Comparison of ENCODE assay signal across 26 cellular contexts in genomic region chr1:5959087-5959486, GRCh38.
"Had no signal": no experiment of that assay in that cellular context is flagged by ENCODE, and none has a peak within 500 bp of the region (broad histone marks: within the 10 kb centered on the region; RNA-seq: fewer than 3 reads in every experiment).

No MANE protein-coding gene starts in this region.

- H3K27me3 ChIP-seq: MG63 had no signal

- H3K9me3 Mint-ChIP-seq: activated CD4-positive, alpha-beta memory T cell treated with anti-CD3 and anti-CD28 coated beads for 36 hours; activated CD4-positive, alpha-beta T cell treated with anti-CD3 and anti-CD28 coated beads, Interleukin-2, amount 10 ng/mL, durations not matched to agents 7 days and 5 days; activated T-cell treated with anti-CD3 and anti-CD28 coated beads, Interleukin-2, amount 50 U/mL, for 4 hours; brain; T-helper 1 cell treated with Interleukin-12 subunit alpha and Interleukin-12 subunit beta and Interleukin-4 antibody, amounts not matched to agents 30 μg/mL and 1 μg/mL, for 36 hours had no signal

- H3K4me3 ChIP-seq: MG63 had no signal

- H3K27me3 Mint-ChIP-seq: activated CD4-positive, alpha-beta memory T cell treated with anti-CD3 and anti-CD28 coated beads for 36 hours; activated CD4-positive, alpha-beta T cell treated with anti-CD3 and anti-CD28 coated beads, Interleukin-2, amount 10 ng/mL, durations not matched to agents 7 days and 5 days; activated naive CD8-positive, alpha-beta T cell; brain had no signal

- H3K9me3 ChIP-seq: MG63 had no signal

- DNase-seq: activated CD4-positive, alpha-beta T cell treated with anti-CD3 and anti-CD28 coated beads, Interleukin-2, amount 10 ng/mL, durations not matched to agents 7 days and 5 days; activated CD4-positive, CD25-positive, alpha-beta regulatory T cell; activated CD8-positive, alpha-beta memory T cell treated with anti-CD3 and anti-CD28 coated beads for 24 hours; activated gamma-delta T cell treated with Interleukin-2 at 50 U/mL for 16 hours; activated T-cell treated with anti-CD3 and anti-CD28 coated beads, Interleukin-2, amount 50 U/mL, for 4 hours; amygdala; cerebellar nuclear complex; MG63; MV-4-11; NCI-H1092 treated with DMSO at 0.1 percent for 48 hours; NCI-H1417 treated with DMSO at 0.1 percent for 48 hours; NCI-H1694; NCI-H2029; NCI-H2107; NCI-H2171 treated with DMSO at 0.1 percent for 48 hours; NCI-H345; NCI-H510A; NCI-H526 treated with DMSO at 0.1 percent for 48 hours; NCI-H82; NK-92 treated with Interleukin-12 subunit alpha and Interleukin-12 subunit beta, amount 100 ng/mL, for 24 hours; SHP77 treated with DMSO at 0.1 percent for 48 hours; T1000 had no signal

- H3K4me1 Mint-ChIP-seq: brain had no signal

- H3K4me3 Mint-ChIP-seq: activated CD4-positive, alpha-beta memory T cell treated with anti-CD3 and anti-CD28 coated beads for 36 hours; activated CD4-positive, alpha-beta T cell treated with anti-CD3 and anti-CD28 coated beads, Interleukin-2, amount 10 ng/mL, durations not matched to agents 7 days and 5 days; activated naive CD8-positive, alpha-beta T cell; activated T-cell treated with anti-CD3 and anti-CD28 coated beads, Interleukin-2, amount 50 U/mL, for 4 hours; brain; T-helper 1 cell treated with Interleukin-12 subunit alpha and Interleukin-12 subunit beta and Interleukin-4 antibody, amounts not matched to agents 30 μg/mL and 1 μg/mL, for 36 hours had no signal

- ATAC-seq: activated T-cell treated with anti-CD3 and anti-CD28 coated beads, Interleukin-2, amount 50 U/mL, for 4 hours had no signal

- H3K27ac Mint-ChIP-seq: activated CD4-positive, alpha-beta memory T cell treated with anti-CD3 and anti-CD28 coated beads for 36 hours; activated CD4-positive, alpha-beta T cell treated with anti-CD3 and anti-CD28 coated beads, Interleukin-2, amount 10 ng/mL, durations not matched to agents 7 days and 5 days; activated naive CD8-positive, alpha-beta T cell; brain; T-helper 1 cell treated with Interleukin-12 subunit alpha and Interleukin-12 subunit beta and Interleukin-4 antibody, amounts not matched to agents 30 μg/mL and 1 μg/mL, for 36 hours had no signal
